In genomic region chr11:56917708-56918450, GRCh38 we compare ENCODE assay signal across 17 cellular contexts.
"Had no signal": no experiment of that assay in that cellular context is flagged by ENCODE, and none has a peak within 500 bp of the region (broad histone marks: within the 10 kb centered on the region; RNA-seq: fewer than 3 reads in every experiment).

No MANE protein-coding gene starts in this region.

- H3K9me3 ChIP-seq: lower lobe of right lung, mucosa of descending colon had no signal

- H3K9me3 Mint-ChIP-seq: type B pancreatic cell had no signal

- H3K27ac Mint-ChIP-seq: activated CD8-positive, alpha-beta T cell treated with anti-CD3 and anti-CD28 coated beads, Interleukin-2, amount 10 ng/mL, durations not matched to agents 7 days and 5 days; activated naive CD8-positive, alpha-beta T cell treated with anti-CD3 and anti-CD28 coated beads, Interleukin-2, amount 50 U/mL, for 24 hours; effector memory CD8-positive, alpha-beta T cell; naive thymus-derived CD8-positive, alpha-beta T cell; type B pancreatic cell had no signal

- H3K4me1 Mint-ChIP-seq: activated naive CD8-positive, alpha-beta T cell treated with anti-CD3 and anti-CD28 coated beads, Interleukin-2, amount 50 U/mL, for 24 hours; central memory CD8-positive, alpha-beta T cell; naive thymus-derived CD8-positive, alpha-beta T cell had no signal

- H3K4me3 ChIP-seq: lower lobe of right lung, mucosa of descending colon, psoas muscle had no signal

- H3K4me1 ChIP-seq: psoas muscle had no signal

- H3K27me3 Mint-ChIP-seq: activated naive CD8-positive, alpha-beta T cell treated with anti-CD3 and anti-CD28 coated beads, Interleukin-2, amount 50 U/mL, for 24 hours; central memory CD8-positive, alpha-beta T cell; effector memory CD8-positive, alpha-beta T cell; type B pancreatic cell had no signal

- H3K27ac ChIP-seq: epithelial cell of prostate, lower lobe of right lung, psoas muscle had no signal

- H3K4me3 Mint-ChIP-seq: activated CD8-positive, alpha-beta T cell treated with anti-CD3 and anti-CD28 coated beads, Interleukin-2, amount 10 ng/mL, durations not matched to agents 7 days and 5 days; activated naive CD8-positive, alpha-beta T cell treated with anti-CD3 and anti-CD28 coated beads, Interleukin-2, amount 50 U/mL, for 24 hours; central memory CD8-positive, alpha-beta T cell; effector memory CD8-positive, alpha-beta T cell; naive thymus-derived CD8-positive, alpha-beta T cell; type B pancreatic cell had no signal

- ATAC-seq: activated CD8-positive, alpha-beta T cell treated with anti-CD3 and anti-CD28 coated beads, Interleukin-2, amount 10 ng/mL, durations not matched to agents 7 days and 5 days; activated naive CD8-positive, alpha-beta T cell treated with anti-CD3 and anti-CD28 coated beads, Interleukin-2, amount 50 U/mL, for 24 hours; effector memory CD8-positive, alpha-beta T cell; lower lobe of right lung; mucosa of descending colon; naive thymus-derived CD8-positive, alpha-beta T cell; psoas muscle; sciatic nerve had no signal

- DNase-seq: activated CD4-positive, alpha-beta T cell treated with anti-CD3 and anti-CD28 coated beads for 1 hour; activated CD8-positive, alpha-beta T cell treated with anti-CD3 and anti-CD28 coated beads, Interleukin-2, amount 10 ng/mL, durations not matched to agents 7 days and 5 days; activated naive CD4-positive, alpha-beta T cell treated with Interleukin-2 at 50 U/mL for 16 hours; activated naive CD8-positive, alpha-beta T cell treated with anti-CD3 and anti-CD28 coated beads, Interleukin-2, amount 50 U/mL, for 24 hours; effector memory CD8-positive, alpha-beta T cell; lower lobe of right lung; mucosa of descending colon; naive thymus-derived CD8-positive, alpha-beta T cell; occipital lobe; psoas muscle; stimulated activated CD4-positive, alpha-beta T cell treated with anti-CD3 and anti-CD28 coated beads, Interleukin-12 subunit alpha, Interleukin-12 subunit beta, amount 100 ng/mL, for 4 hours; stimulated activated naive CD4-positive, alpha-beta T cell; T1000 had no signal

- H3K36me3 ChIP-seq: lower lobe of right lung had no signal

- H3K36me3 Mint-ChIP-seq: naive thymus-derived CD8-positive, alpha-beta T cell; type B pancreatic cell had no signal
